In the genomic region with DNA sequence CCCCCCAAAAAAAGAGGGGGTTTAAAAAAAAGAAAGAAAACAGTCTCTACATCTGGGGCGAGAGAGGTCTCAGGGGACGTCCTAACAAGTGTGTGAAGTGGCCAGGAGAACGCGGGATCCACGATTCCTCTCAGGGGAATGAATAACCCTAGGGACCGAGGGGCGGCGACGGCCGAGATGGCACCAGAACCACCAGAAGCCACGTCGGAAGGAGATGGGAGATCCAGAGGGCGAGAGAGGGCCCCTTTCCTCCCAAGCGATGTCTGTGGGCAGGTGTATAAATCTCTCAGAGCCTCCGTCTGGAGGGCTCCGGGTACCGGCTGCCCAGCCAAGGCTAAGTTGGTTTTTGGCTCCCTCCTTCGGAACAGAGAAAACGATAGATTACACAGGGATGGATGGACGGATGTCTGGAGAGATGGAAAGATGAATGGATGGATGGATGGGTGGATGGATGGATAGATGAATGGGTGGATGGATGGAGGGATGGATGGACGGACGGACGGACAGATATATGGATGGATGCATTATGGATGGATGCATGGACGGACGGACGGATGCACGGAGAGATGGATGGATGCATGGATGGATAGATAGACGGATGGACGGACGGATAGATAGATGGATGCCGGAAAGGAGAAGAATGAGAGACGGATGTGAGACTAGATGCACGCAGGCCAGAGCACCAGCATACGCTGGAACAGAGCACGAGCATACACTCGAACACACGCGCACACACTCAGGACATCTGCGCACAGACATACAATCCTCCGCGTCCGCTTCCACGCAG, we compare ENCODE assay signal across 9 cellular contexts. TPM values are rescaled to one million over a fixed set of nuclear protein-coding genes. Genes with fewer than 3 reads are reported as not detected.
A peak's percentile ranks its signal among the peaks of the same experiment; 100 is the strongest.
DNase-seq lines count a peak whose midpoint lies in the region; TF ChIP-seq lines count a peak whose summit lies in the region.
"Had no signal": no experiment of that assay in that cellular context is flagged by ENCODE, and none has a peak within 500 bp of the region (broad histone marks: within the 10 kb centered on the region; RNA-seq: fewer than 3 reads in every experiment).

No MANE protein-coding gene starts in this region.

- peaks cover 15% of the 10 kb centered on the region for H3K36me3 Mint-ChIP-seq in activated CD4-positive, alpha-beta memory T cell treated with anti-CD3 and anti-CD28 coated beads, Interleukin-2, amount 10 ng/mL, durations not matched to agents 7 days and 5 days (ENCODE audit: low read depth)

- peak overlapping the region; percentile 84 for H3K4me2 ChIP-seq in fibroblast of lung (ENCODE audit: extremely low read depth, insufficient read depth, low read length)
- H3K4me2 ChIP-seq in neuronal stem cell (ENCODE audit: insufficient read depth, low read length, poor library complexity, severe bottlenecking), result peak overlapping the region; percentile 53

- peak overlapping the region; percentile 94 for H3K23ac ChIP-seq in neuronal stem cell (ENCODE audit: low read depth, low read length, poor library complexity)

- peak overlapping the region; percentile 90 for H2BK15ac ChIP-seq in neuronal stem cell (ENCODE audit: low read length)

- H3K4ac ChIP-seq in neuronal stem cell (ENCODE audit: low read length), result peak overlapping the region; percentile 99

- no peak overlapping the region for H4K8ac ChIP-seq in neuronal stem cell (ENCODE audit: low read depth, low read length)

- peaks cover 29% of the 10 kb centered on the region for H3K4me1 Mint-ChIP-seq in activated CD4-positive, alpha-beta memory T cell treated with anti-CD3 and anti-CD28 coated beads, Interleukin-2, amount 10 ng/mL, durations not matched to agents 7 days and 5 days

- H3K27ac Mint-ChIP-seq in activated CD4-positive, alpha-beta memory T cell treated with anti-CD3 and anti-CD28 coated beads, Interleukin-2, amount 10 ng/mL, durations not matched to agents 7 days and 5 days, result peak overlapping the region; percentile 27
- H3K27ac Mint-ChIP-seq: dendritic cell treated with granulocyte-macrophage colony-stimulating factor and Interleukin-4, amounts not matched to agents 40 ng/mL and 50 ng/mL, for 4 days had no signal

- H2BK12ac ChIP-seq in neuronal stem cell (ENCODE audit: low read length), result peak overlapping the region; percentile 93

- no CpG with 5 or more reads among the region's 43 CpGs for WGBS in neuronal stem cell (ENCODE audit: extremely low coverage in 2 of 2, insufficient read length in 2 of 2, insufficient replicate concordance in 1 of 2), 2 donors

- H3K79me2 ChIP-seq in fibroblast of lung (ENCODE audit: control insufficient read depth, insufficient read depth, low read length), result peaks cover 15% of the 10 kb centered on the region

- no peaks in the 10 kb centered on the region for H3K9me3 ChIP-seq in fibroblast of lung (ENCODE audit: control insufficient read depth, insufficient read depth, low read depth, low read length)
- no peaks in the 10 kb centered on the region for H3K9me3 ChIP-seq in neuronal stem cell (replicated peaks in 1 of 2; ENCODE audit: control insufficient read depth in 2 of 2, insufficient read depth in 1 of 2, low read depth in 1 of 2, low read length in 2 of 2)

- H2AFZ ChIP-seq in fibroblast of lung (ENCODE audit: low read length), result peak overlapping the region; percentile 73
- H2AFZ ChIP-seq in neuronal stem cell (ENCODE audit: low read length), result peak overlapping the region; percentile 86

- peak overlapping the region; percentile 82 for H3K4me3 Mint-ChIP-seq in activated CD4-positive, alpha-beta memory T cell treated with anti-CD3 and anti-CD28 coated beads, Interleukin-2, amount 10 ng/mL, durations not matched to agents 7 days and 5 days

- peak; percentile 24 to 35 for TF ChIP-seq CTCF in fibroblast of lung (conservative IDR thresholded peaks at IDR 0.05 in 1 of 2, IDR thresholded peaks at IDR 0.05 in 1 of 2; ENCODE audit: low read depth in 1 of 2, low read length in 2 of 2)
- TF ChIP-seq CTCF in RWPE1 (conservative IDR thresholded peaks at IDR 0.05; ENCODE audit: low read depth), result no peak

- H2BK5ac ChIP-seq in neuronal stem cell (ENCODE audit: low read length), result peak overlapping the region; percentile 99

- H3K4me3 ChIP-seq in fibroblast of lung (replicated peaks in 1 of 4; ENCODE audit: control extremely low read depth in 1 of 4, insufficient read depth in 1 of 4, low read depth in 3 of 4, low read length in 4 of 4), result peak overlapping the region; percentile 61 to 95 (median 84)
- H3K4me3 ChIP-seq in neuronal stem cell (ENCODE audit: low read length in 2 of 2), result peak overlapping the region; percentile 77 to 87

- H3K36me3 ChIP-seq in fibroblast of lung (ENCODE audit: control insufficient read depth, insufficient read depth, low read length) (no peaks in the 10 kb centered on the region), neuronal stem cell (replicated peaks in 1 of 2; ENCODE audit: control insufficient read depth in 2 of 2, insufficient read depth in 2 of 2, low read length in 2 of 2) (no peaks in the 10 kb centered on the region)

- H3K27me3 ChIP-seq in fibroblast of lung (ENCODE audit: control insufficient read depth, insufficient read depth, low read length), result peaks cover 5% of the 10 kb centered on the region
- H3K27me3 ChIP-seq in neuronal stem cell (ENCODE audit: control insufficient read depth in 3 of 3, insufficient read depth in 3 of 3, low read depth in 1 of 3, low read length in 3 of 3), result peaks cover 0 to 20% (median 0%) of the 10 kb centered on the region in 3 experiments

- H4K20me1 ChIP-seq in fibroblast of lung (ENCODE audit: control insufficient read depth, extremely low read depth, insufficient read depth, low read length), result no peaks in the 10 kb centered on the region

- H2AK5ac ChIP-seq in neuronal stem cell (ENCODE audit: low read depth, low read length), result peak overlapping the region; percentile 8

- H3K27ac ChIP-seq in fibroblast of lung (ENCODE audit: insufficient read depth, low read length), result no peak overlapping the region
- H3K27ac ChIP-seq in neuronal stem cell (replicated peaks; ENCODE audit: low read length), result peak overlapping the region; percentile 88
- H3K27ac ChIP-seq in RWPE1, result no peak overlapping the region

- H4K91ac ChIP-seq in neuronal stem cell (ENCODE audit: low read depth, low read length, poor library complexity), result no peak overlapping the region

- peak overlapping the region; percentile 100 for H3K14ac ChIP-seq in neuronal stem cell (ENCODE audit: low read length)

- POLR2A ChIA-PET in activated CD4-positive, alpha-beta memory T cell treated with anti-CD3 and anti-CD28 coated beads, Interleukin-2, amount 10 ng/mL, durations not matched to agents 7 days and 5 days (lab: Charles Lee), result interaction anchor here (3.7 kb wide), 1 partner anchor 52 kb away, joined by 49 read pairs; no protein-coding TSS in a partner anchor
- POLR2A ChIA-PET in RWPE1 (lab: Yijun Ruan, JAX; ENCODE audit: low non-redundant PET), result no interaction called here

- no peaks in the 10 kb centered on the region for H3K9me3 Mint-ChIP-seq in activated CD4-positive, alpha-beta memory T cell treated with anti-CD3 and anti-CD28 coated beads, Interleukin-2, amount 10 ng/mL, durations not matched to agents 7 days and 5 days
- H3K9me3 Mint-ChIP-seq: dendritic cell treated with granulocyte-macrophage colony-stimulating factor and Interleukin-4, amounts not matched to agents 40 ng/mL and 50 ng/mL, for 4 days had no signal

- H3K4me1 ChIP-seq in fibroblast of lung (ENCODE audit: control insufficient read depth, extremely low read depth, insufficient read depth, low read length) (no peaks in the 10 kb centered on the region), neuronal stem cell (ENCODE audit: control insufficient read depth in 2 of 2, insufficient read depth in 1 of 2, low read depth in 1 of 2, low read length in 2 of 2) (peaks cover 12 to 13% of the 10 kb centered on the region in 2 donors)

- H3K9ac ChIP-seq in fibroblast of lung (ENCODE audit: insufficient read depth, low read length), result no peak overlapping the region
- H3K9ac ChIP-seq in neuronal stem cell (ENCODE audit: low read depth, low read length, poor library complexity), result peak overlapping the region; percentile 100

- H3K18ac ChIP-seq in neuronal stem cell (ENCODE audit: low read length), result peak overlapping the region; percentile 93

- DNase-seq in AG08396 (ENCODE audit: low spot score) (peak; percentile 20), HCEC 1CT (peak; percentile 40), fibroblast of lung (ENCODE audit: low read depth in 2 of 2) (peak; percentile 33 to 54), neuronal stem cell (ENCODE audit: low spot score) (peak; percentile 54), HuH-7 (ENCODE audit: low spot score) (no peak), RWPE1 (ENCODE audit: low spot score) (no peak), dedifferentiated amniotic fluid mesenchymal stem cell (ENCODE audit: extremely low spot score) (no peak)
- peak; percentile 27 for DNase-seq in activated CD4-positive, alpha-beta memory T cell treated with anti-CD3 and anti-CD28 coated beads, Interleukin-2, amount 10 ng/mL, durations not matched to agents 7 days and 5 days

- peaks cover 45% of the 10 kb centered on the region for H3K27me3 Mint-ChIP-seq in activated CD4-positive, alpha-beta memory T cell treated with anti-CD3 and anti-CD28 coated beads, Interleukin-2, amount 10 ng/mL, durations not matched to agents 7 days and 5 days

- CTCF ChIA-PET in activated CD4-positive, alpha-beta memory T cell treated with anti-CD3 and anti-CD28 coated beads, Interleukin-2, amount 10 ng/mL, durations not matched to agents 7 days and 5 days (lab: Charles Lee), result interaction anchor here (0.9 kb wide), 1 partner anchor 16 kb away, joined by 4 read pairs; no protein-coding TSS in a partner anchor
- CTCF ChIA-PET in RWPE1 (lab: Yijun Ruan, JAX), result no interaction called here

- no peaks in the 10 kb centered on the region for H3K79me1 ChIP-seq in neuronal stem cell (ENCODE audit: low read depth, low read length)

- peak overlapping the region; percentile 35 for H2BK120ac ChIP-seq in neuronal stem cell (ENCODE audit: low read depth, low read length)

RNA-seq across cellular contexts. Expression of a gene that starts 1.6 kb away (rescaled TPM):
- total RNA-seq in activated CD4-positive, alpha-beta memory T cell treated with anti-CD3 and anti-CD28 coated beads, Interleukin-2, amount 10 ng/mL, durations not matched to agents 7 days and 5 days, result 10 to 100 TPM; 11.7 to 11.8 TPM
- total RNA-seq in fibroblast of lung, result 12.8 and 21.0 TPM in 2 replicates
- 9.6 and 16.4 TPM in 2 replicates for polyA plus RNA-seq in fibroblast of lung
- polyA plus RNA-seq in fibroblast of lung (2012), result 7.5 and 10.2 TPM in 2 replicates
- polyA minus RNA-seq in fibroblast of lung (ENCODE audit: low replicate concordance), result 32.6 and 53.8 TPM in 2 replicates
- polyA plus RNA-seq in neuronal stem cell (2013, experiment 1 of 2), result 86.2 TPM
- 97.7 TPM for polyA plus RNA-seq in neuronal stem cell (2013, experiment 2 of 2)

Comparison
In these comparisons a context has a peak if more than half of its experiments do, and no peak if none do; other contexts are left out.
1. DNase-seq: peak in AG08396 (single experiment), HCEC 1CT (single experiment), activated CD4-positive, alpha-beta memory T cell treated with anti-CD3 and anti-CD28 coated beads, Interleukin-2, amount 10 ng/mL, durations not matched to agents 7 days and 5 days (single experiment), fibroblast of lung (2 of 2) and neuronal stem cell (single experiment); none in HuH-7 (single experiment), RWPE1 (single experiment) and dedifferentiated amniotic fluid mesenchymal stem cell (single experiment).